Comparison of ENCODE assay signal across 11 cellular contexts in genomic region chr13:31207630-31208549, GRCh38. TPM values are rescaled to one million over a fixed set of nuclear protein-coding genes. Genes with fewer than 3 reads are reported as not detected.
A peak's percentile ranks its signal among the peaks of the same experiment; 100 is the strongest.
DNase-seq lines count a peak whose midpoint lies in the region; ATAC-seq and TF ChIP-seq lines count a peak whose summit lies in the region.
"Had no signal": no experiment of that assay in that cellular context is flagged by ENCODE, and none has a peak within 500 bp of the region (broad histone marks: within the 10 kb centered on the region; RNA-seq: fewer than 3 reads in every experiment).

No MANE protein-coding gene starts in this region.

- peak; percentile 8 for DNase-seq in NCI-H2227 (lab: John Stamatoyannopoulos, UW; ENCODE audit: unreplicated experiment)
- no peak for DNase-seq in NCI-H2227 treated with DMSO at 0.1 percent for 48 hours (lab: John Stamatoyannopoulos, UW)
- peak; percentile 82 for DNase-seq in astrocyte of the cerebellum (ENCODE audit: low read depth)
- DNase-seq in hepatocyte (ENCODE audit: low spot score), result peak; percentile 28
- DNase-seq in testis, result peak; percentile 80
- no peak for DNase-seq in iPS-NIHi11 (ENCODE audit: low spot score)
- DNase-seq: natural killer cell had no signal

- H3K4me3 ChIP-seq in astrocyte of the cerebellum (ENCODE audit: low read depth, low read length) (no peak overlapping the region), hepatocyte (no peak overlapping the region), testis (no peak overlapping the region)
- H3K4me3 ChIP-seq: gastrocnemius medialis had no signal

- H3K4me1 ChIP-seq in hepatocyte (ENCODE audit: insufficient read depth) (peaks cover 11% of the 10 kb centered on the region), testis (peaks cover 28% of the 10 kb centered on the region)

- intact Hi-C loops in testis (cut with DNase I; ENCODE audit: low total_unique reads), result no loop called here

- peaks cover 20% of the 10 kb centered on the region for H3K79me2 ChIP-seq in hepatocyte

- H3K27me3 ChIP-seq in hepatocyte (no peaks in the 10 kb centered on the region), testis (no peaks in the 10 kb centered on the region)
- H3K27me3 ChIP-seq: gastrocnemius medialis had no signal

- TF ChIP-seq CTCF in astrocyte of the cerebellum (IDR thresholded peaks at IDR 0.05; ENCODE audit: low read depth, low read length, missing control alignments), result no peak
- no peak for TF ChIP-seq CTCF in hepatocyte (IDR thresholded peaks at IDR 0.05; ENCODE audit: poor library complexity)
- TF ChIP-seq CTCF in testis (IDR thresholded peaks at IDR 0.05), result no peak

- H3K9me2 ChIP-seq in hepatocyte (replicated peaks; ENCODE audit: insufficient read depth), result no peaks in the 10 kb centered on the region

- ATAC-seq in HG03442 (IDR thresholded peaks at IDR 0.05; ENCODE audit: unreplicated experiment) (no peak), GM21367 (IDR thresholded peaks at IDR 0.05; ENCODE audit: unreplicated experiment) (no peak)
- ATAC-seq: activated naive CD4-positive, alpha-beta T cell treated with anti-CD3 and anti-CD28 coated beads, Interleukin-2, amount 50 U/mL, for 72 hours; gastrocnemius medialis; natural killer cell had no signal

- H3K4me2 ChIP-seq in hepatocyte, result no peak overlapping the region

- H3K27ac ChIP-seq in hepatocyte, result no peak overlapping the region
- peak overlapping the region; percentile 43 to 63 for H3K27ac ChIP-seq in testis

- TF ChIP-seq POLR2A in testis (IDR thresholded peaks at IDR 0.05), result no peak

- no peaks in the 10 kb centered on the region for H4K20me1 ChIP-seq in hepatocyte (ENCODE audit: insufficient read depth, poor library complexity, severe bottlenecking)

- no peak overlapping the region for H2AFZ ChIP-seq in hepatocyte

- no peaks in the 10 kb centered on the region for H3K9me3 ChIP-seq in hepatocyte (ENCODE audit: low read depth)
- no peaks in the 10 kb centered on the region for H3K9me3 ChIP-seq in testis
- H3K9me3 ChIP-seq: gastrocnemius medialis had no signal

- in situ Hi-C loops in astrocyte of the cerebellum (cut with HindIII; ENCODE audit: low sequenced_read_pairs), result no loop called here

- 83% methylated on average over 14 of the region's 15 CpGs for WGBS in hepatocyte (ENCODE audit: low lambda C conversion rate, missing lambda C conversion rate)
- WGBS in testis, 2 donors, result 31 to 46% methylated on average over 15 of the region's 15 CpGs

- H3K36me3 ChIP-seq in hepatocyte (replicated peaks; ENCODE audit: insufficient read depth, low read depth) (no peaks in the 10 kb centered on the region), testis (ENCODE audit: low read depth, missing control alignments) (no peaks in the 10 kb centered on the region)
- H3K36me3 ChIP-seq: gastrocnemius medialis had no signal

RNA-seq across cellular contexts. Expression of gene B3GLCT, which starts 8.1 kb away (rescaled TPM):
- total RNA-seq in hepatocyte, result 10.8 TPM in 2 replicates
- polyA plus RNA-seq in hepatocyte, result 5.7 TPM in 2 replicates
- total RNA-seq in testis, result 10 to 100 TPM; 12.9 to 14.7 TPM
- polyA plus RNA-seq in testis (ENCODE audit: insufficient read depth, low read depth, low replicate concordance), result 6.1 TPM

RNA-seq across cellular contexts. Expression of gene HSPH1, which starts 46.2 kb away (rescaled TPM):
- total RNA-seq in hepatocyte (74.2 and 80.9 TPM in 2 replicates), testis (100 to 1,000 TPM; 103 to 116 TPM)
- polyA plus RNA-seq in hepatocyte (50.6 and 64.1 TPM in 2 replicates), testis (ENCODE audit: insufficient read depth, low read depth, low replicate concordance) (105 TPM)

Comparison
In these comparisons a context has a peak if more than half of its experiments do, and no peak if none do; other contexts are left out.
1. DNase-seq: peak in NCI-H2227 (single experiment), astrocyte of the cerebellum (single experiment), hepatocyte (single experiment) and testis (single experiment); none in NCI-H2227 treated with DMSO at 0.1 percent for 48 hours (single experiment) and iPS-NIHi11 (single experiment).